ENCODE assay signal across 9 cellular contexts in genomic region chr9:34647651-34648050, GRCh38. TPM values are rescaled to one million over a fixed set of nuclear protein-coding genes. Genes with fewer than 3 reads are reported as not detected.
A peak's percentile ranks its signal among the peaks of the same experiment; 100 is the strongest.
DNase-seq lines count a peak whose midpoint lies in the region; ATAC-seq, FAIRE-seq and TF ChIP-seq lines count a peak whose summit lies in the region.
"Had no signal": no experiment of that assay in that cellular context is flagged by ENCODE, and none has a peak within 500 bp of the region (broad histone marks: within the 10 kb centered on the region; RNA-seq: fewer than 3 reads in every experiment).

No MANE protein-coding gene starts in this region.

- peak overlapping the region in 1 of 2 experiments; percentile 94; a peak in 2 of 6 replicates for H3K27ac ChIP-seq in A549
- peak overlapping the region; percentile 82; the same call in 1 of the 2 replicates for H3K27ac ChIP-seq in IMR-90 (ENCODE audit: insufficient read depth, low read length)
- H3K27ac ChIP-seq in mucosa of rectum (ENCODE audit: low read depth in 2 of 2, low read length in 2 of 2), result peak overlapping the region in 1 of 2 donors; percentile 91

- no peak for DNase-seq in A549 (ENCODE audit: low read depth in 1 of 2, low spot score in 1 of 2)
- no peak for DNase-seq in IMR-90
- DNase-seq in bronchial epithelial cell (ENCODE audit: low read depth), result no peak
- DNase-seq in cerebellar nuclear complex (lab: John Stamatoyannopoulos, UW), result no peak
- no peak for DNase-seq in NCI-H2171 (lab: John Stamatoyannopoulos, UW)
- no peak for DNase-seq in DMS 273 (lab: John Stamatoyannopoulos, UW; ENCODE audit: unreplicated experiment)
- DNase-seq: NCI-H2081 treated with DMSO at 0.1 percent for 48 hours had no signal

- peaks cover 15 to 41% of the 10 kb centered on the region in 2 experiments for H3K79me1 ChIP-seq in IMR-90 (ENCODE audit: low read depth in 1 of 2, low read length in 2 of 2)

- H3K36me3 ChIP-seq in IMR-90 (ENCODE audit: control insufficient read depth, insufficient read depth, low read length) (peaks cover 16% of the 10 kb centered on the region), bronchial epithelial cell (ENCODE audit: control insufficient read depth, insufficient read depth, low read length) (peaks cover 1% of the 10 kb centered on the region), mucosa of rectum (ENCODE audit: control insufficient read depth in 2 of 2, insufficient read depth in 2 of 2, low read length in 2 of 2) (peaks cover 15 to 19% of the 10 kb centered on the region in 2 donors)

- H3K27me3 ChIP-seq in IMR-90 (ENCODE audit: control insufficient read depth, insufficient read depth, low read length) (no peaks in the 10 kb centered on the region), bronchial epithelial cell (ENCODE audit: control insufficient read depth, insufficient read depth, low read length) (no peaks in the 10 kb centered on the region), mucosa of rectum (ENCODE audit: control insufficient read depth in 2 of 2, insufficient read depth in 2 of 2, low read length in 2 of 2) (no peaks in the 10 kb centered on the region)

- peaks cover 36% of the 10 kb centered on the region for H3K4me1 ChIP-seq in A549
- H3K4me1 ChIP-seq in IMR-90 (ENCODE audit: control insufficient read depth, insufficient read depth, low read length), result peaks cover 24% of the 10 kb centered on the region
- H3K4me1 ChIP-seq in mucosa of rectum (ENCODE audit: control insufficient read depth in 2 of 2, insufficient read depth in 2 of 2, low read length in 2 of 2), result peaks cover 30 to 38% of the 10 kb centered on the region in 2 donors

- no peaks in the 10 kb centered on the region for H4K20me1 ChIP-seq in IMR-90 (ENCODE audit: insufficient read depth, low read length)

- TF ChIP-seq RAD21 in A549 (conservative IDR thresholded peaks at IDR 0.05 in 1 of 2, IDR thresholded peaks at IDR 0.05 in 1 of 2), result no peak
- TF ChIP-seq RAD21 in IMR-90 (IDR thresholded peaks at IDR 0.05; ENCODE audit: low read length), result no peak

- H4K5ac ChIP-seq in IMR-90 (ENCODE audit: low read depth, low read length), result no peak overlapping the region

- H3K9me1 ChIP-seq in IMR-90 (ENCODE audit: insufficient read depth, low read length), result peaks cover 25% of the 10 kb centered on the region

- H3K4ac ChIP-seq in IMR-90 (ENCODE audit: low read depth, low read length), result peak overlapping the region; percentile 73; the same call in 1 of the 2 replicates

- H2AK5ac ChIP-seq in IMR-90 (ENCODE audit: low read depth, low read length), result peak overlapping the region; percentile 29; the same call in 1 of the 2 replicates

- BruUV-seq in IMR-90 (replicated peaks; lab: Mats Ljungman, UMichigan), result no TSS peak

- peak overlapping the region; percentile 80 to 85; a peak in 2 of 4 replicates for H4K8ac ChIP-seq in IMR-90 (ENCODE audit: low read depth in 2 of 2, low read length in 2 of 2)

- no peak overlapping the region for H2BK120ac ChIP-seq in IMR-90 (ENCODE audit: low read depth, low read length)

- H4K91ac ChIP-seq in IMR-90 (ENCODE audit: insufficient read depth, low read depth, low read length), result 0 out of 2 replicates have a peak overlapping the region, but pooled peaks have one; percentile 7

- peak overlapping the region; percentile 55 for H3K14ac ChIP-seq in IMR-90 (replicated peaks; ENCODE audit: low read depth, low read length)

- in situ Hi-C loops in IMR-90 (cut with MboI; ENCODE audit: low sequenced_read_pairs), result no loop called here

- peak overlapping the region; percentile 94 for H3K4me2 ChIP-seq in A549
- H3K4me2 ChIP-seq in IMR-90 (ENCODE audit: low read depth, low read length), result peak overlapping the region; percentile 89

- dilution Hi-C loops in IMR-90 (cut with HindIII; ENCODE audit: low sequenced_read_pairs, unreplicated experiment), result no loop called here

- no peak overlapping the region for H2BK15ac ChIP-seq in IMR-90 (ENCODE audit: low read depth, low read length)

- no peak for ATAC-seq in A549
- no peak for ATAC-seq in IMR-90 (ENCODE audit: low read depth)
- ATAC-seq in HG02763 (IDR thresholded peaks at IDR 0.05; ENCODE audit: unreplicated experiment), result no peak

- no peak overlapping the region for H3K18ac ChIP-seq in IMR-90 (ENCODE audit: low read depth, low read length)

- peak overlapping the region; percentile 93 for H2AK9ac ChIP-seq in IMR-90 (replicated peaks; ENCODE audit: low read depth, low read length, poor library complexity)

- H3K23ac ChIP-seq in IMR-90 (ENCODE audit: low read depth, low read length), result peak overlapping the region; percentile 37; the same call in 1 of the 2 replicates

- H3K56ac ChIP-seq in IMR-90 (ENCODE audit: extremely low read depth, insufficient read depth, low read length), result no peak overlapping the region

- H3K4me3 ChIP-seq in A549 (peak overlapping the region; percentile 60), IMR-90 (ENCODE audit: insufficient read depth, low read depth, low read length) (peak overlapping the region; percentile 76), bronchial epithelial cell (ENCODE audit: low read depth, low read length) (peak overlapping the region; percentile 77), mucosa of rectum (ENCODE audit: low read length in 2 of 2) (peak overlapping the region; percentile 89 to 93)

- H3K9me3 ChIP-seq in A549 (no peaks in the 10 kb centered on the region), IMR-90 (ENCODE audit: control insufficient read depth, insufficient read depth, low read length) (no peaks in the 10 kb centered on the region), mucosa of rectum (ENCODE audit: control insufficient read depth in 2 of 2, low read length in 2 of 2) (no peaks in the 10 kb centered on the region)

- intact Hi-C loops in IMR-90 (cut with micrococcal nuclease), result loop anchor here (2.0 kb wide), 1 partner anchor 55 kb away; no protein-coding TSS in a partner anchor

- WGBS in A549 (ENCODE audit: missing lambda C conversion rate), result 92% methylated on average over 10 of the region's 10 CpGs
- WGBS in IMR-90 (ENCODE audit: extremely low coverage in 2 of 2, insufficient read length in 1 of 2), 2 experiments, result 67% methylated on average over 2 of the region's 10 CpGs; no CpG with 5 or more reads in 1 of the 2 experiments

- no peak overlapping the region for H2BK5ac ChIP-seq in IMR-90 (ENCODE audit: low read depth, low read length, poor library complexity, severe bottlenecking)

- TF ChIP-seq CTCF in A549 (IDR thresholded peaks at IDR 0.05) (no peak), IMR-90 (conservative IDR thresholded peaks at IDR 0.05; ENCODE audit: low read depth, low read length) (no peak), bronchial epithelial cell (IDR thresholded peaks at IDR 0.05; ENCODE audit: insufficient read depth, low read length, severe bottlenecking) (no peak)

- no peak for TF ChIP-seq EP300 in A549 (IDR thresholded peaks at IDR 0.05)

- H2BK20ac ChIP-seq in IMR-90 (ENCODE audit: low read depth, low read length), result no peak overlapping the region

- H2AFZ ChIP-seq in IMR-90 (replicated peaks; ENCODE audit: low read length, poor library complexity), result peak overlapping the region; percentile 99

- peak overlapping the region; percentile 86 for H3K9ac ChIP-seq in IMR-90 (ENCODE audit: low read depth, low read length)
- peak overlapping the region; percentile 74 to 86 for H3K9ac ChIP-seq in mucosa of rectum (ENCODE audit: low read depth in 1 of 2, low read length in 2 of 2)

- FAIRE-seq in A549 (lab: Jason Lieb, UNC), result no peak
- no peak for FAIRE-seq in bronchial epithelial cell (lab: Jason Lieb, UNC)

- CTCF ChIA-PET in A549 (lab: Yijun Ruan, JAX), result interaction anchor here (0.6 to 22.6 kb wide), 7 partner anchors 11 to 946 kb away, joined by 3 to 288 read pairs (median 7); partner anchors contain the start of genes CCL27, RPP25L and SIGMAR1
- CTCF ChIA-PET in IMR-90 (lab: Yijun Ruan, JAX), result no interaction called here

- no peak for TF ChIP-seq POLR2A in A549 (IDR thresholded peaks at IDR 0.05; ENCODE audit: low read length)
- TF ChIP-seq POLR2A in IMR-90 (IDR thresholded peaks at IDR 0.05; ENCODE audit: low read depth, low read length), result no peak

- POLR2A ChIA-PET in A549 (lab: Yijun Ruan, JAX), result interaction anchor here (2.0 kb wide), 1 partner anchor 10 kb away, joined by 17 read pairs; the partner anchor contains the start of gene SIGMAR1
- POLR2A ChIA-PET in IMR-90 (lab: Charles Lee; ENCODE audit: unreplicated experiment), result no interaction called here

RNA-seq across cellular contexts. Expression of gene GALT, which starts 1.2 kb away (rescaled TPM):
- polyA plus RNA-seq in A549 (2011; rRNA removed) (19.0 and 24.4 TPM in 2 replicates), A549 (2017; fragmentation: RNase III; extraction: RNeasy Plus Mini Kit Qiagen cat#74134 plus additional on column Dnase treatment) (24.7 to 31.9 TPM (median 28.4 TPM) in 3 replicates), IMR-90 (2012; rRNA removed) (34.6 and 36.6 TPM in 2 replicates)
- polyA plus RNA-seq in A549 (2012; cell fraction: cytosol; rRNA removed), result 26.1 and 28.5 TPM in 2 replicates
- 121 and 128 TPM in 2 replicates for polyA plus RNA-seq in A549 (2012; cell fraction: nucleus; rRNA removed)
- 23.5 and 24.0 TPM in 2 replicates for polyA minus RNA-seq in A549 (2011; rRNA and poly(A)+ RNA removed)
- total RNA-seq in IMR-90 (2012; rRNA removed) (12.5 and 15.8 TPM in 2 replicates), bronchial epithelial cell (11.3 and 13.6 TPM in 2 replicates)
- 17.9 and 19.0 TPM in 2 replicates for polyA plus RNA-seq in IMR-90 (2012; cell fraction: cytosol; rRNA removed)
- 231 and 346 TPM in 2 replicates for polyA plus RNA-seq in IMR-90 (2012; cell fraction: nucleus; rRNA removed; ENCODE audit: low replicate concordance)

RNA-seq across cellular contexts. Expression of gene IL11RA, which starts 4.3 kb away (rescaled TPM):
- 5.6 and 8.1 TPM in 2 replicates for polyA plus RNA-seq in A549 (2011; rRNA removed)
- 5.7 and 6.8 TPM in 2 replicates for polyA plus RNA-seq in A549 (2012; cell fraction: cytosol; rRNA removed)
- 54.1 and 57.5 TPM in 2 replicates for polyA plus RNA-seq in A549 (2012; cell fraction: nucleus; rRNA removed)
- polyA plus RNA-seq in A549 (2017; fragmentation: RNase III; extraction: RNeasy Plus Mini Kit Qiagen cat#74134 plus additional on column Dnase treatment), result 5.1 to 7.8 TPM (median 6.8 TPM) in 3 replicates
- 9.2 and 11.0 TPM in 2 replicates for polyA minus RNA-seq in A549 (2011; rRNA and poly(A)+ RNA removed)
- total RNA-seq in IMR-90 (2012; rRNA removed), result 6.9 and 8.2 TPM in 2 replicates
- 15.9 and 19.2 TPM in 2 replicates for polyA plus RNA-seq in IMR-90 (2012; rRNA removed)
- polyA plus RNA-seq in IMR-90 (2012; cell fraction: cytosol; rRNA removed), result 15.4 and 16.4 TPM in 2 replicates
- polyA plus RNA-seq in IMR-90 (2012; cell fraction: nucleus; rRNA removed; ENCODE audit: low replicate concordance), result 81.4 and 161 TPM in 2 replicates
- 0.79 and 1.0 TPM in 2 replicates for total RNA-seq in bronchial epithelial cell

RNA-seq across cellular contexts. Expression of gene SIGMAR1, which starts 10.1 kb away (rescaled TPM):
- polyA plus RNA-seq in A549 (2011; rRNA removed) (64.6 and 95.4 TPM in 2 replicates), A549 (2017; fragmentation: RNase III; extraction: RNeasy Plus Mini Kit Qiagen cat#74134 plus additional on column Dnase treatment) (141 to 150 TPM (median 147 TPM) in 3 replicates), IMR-90 (2012; rRNA removed) (88.9 and 93.1 TPM in 2 replicates)
- 151 and 198 TPM in 2 replicates for polyA plus RNA-seq in A549 (2012; cell fraction: cytosol; rRNA removed)
- polyA plus RNA-seq in A549 (2012; cell fraction: nucleus; rRNA removed), result 81.6 and 107 TPM in 2 replicates
- 51.5 and 62.9 TPM in 2 replicates for polyA minus RNA-seq in A549 (2011; rRNA and poly(A)+ RNA removed)
- total RNA-seq in IMR-90 (2012; rRNA removed) (38.6 and 44.6 TPM in 2 replicates), bronchial epithelial cell (62.5 and 74.8 TPM in 2 replicates)
- polyA plus RNA-seq in IMR-90 (2012; cell fraction: cytosol; rRNA removed), result 77.6 and 124 TPM in 2 replicates
- 17.7 and 38.8 TPM in 2 replicates for polyA plus RNA-seq in IMR-90 (2012; cell fraction: nucleus; rRNA removed; ENCODE audit: low replicate concordance)

RNA-seq across cellular contexts. Expression of gene CCL27, which starts 14.8 kb away (rescaled TPM):
- polyA plus RNA-seq in A549 (2011; rRNA removed), result 0.26 and 0.27 TPM in 2 replicates
- 0.14 and 0.25 TPM in 2 replicates for polyA plus RNA-seq in A549 (2012; cell fraction: cytosol; rRNA removed)
- 0.58 and 0.84 TPM in 2 replicates for polyA plus RNA-seq in A549 (2012; cell fraction: nucleus; rRNA removed)
- polyA plus RNA-seq in A549 (2017; fragmentation: RNase III; extraction: RNeasy Plus Mini Kit Qiagen cat#74134 plus additional on column Dnase treatment), result 0.16 to 0.26 TPM (median 0.22 TPM) in 3 replicates
- 2.0 TPM in 1 of 2 replicates, not detected in the other for polyA minus RNA-seq in A549 (2011; rRNA and poly(A)+ RNA removed)
- total RNA-seq in IMR-90 (2012; rRNA removed), result 0.18 TPM in 1 of 2 replicates, not detected in the other
- polyA plus RNA-seq in IMR-90 (2012; rRNA removed), result 0.17 and 0.26 TPM in 2 replicates
- polyA plus RNA-seq in IMR-90 (2012; cell fraction: cytosol; rRNA removed), result 0.04 TPM in 1 of 2 replicates, not detected in the other
- 0.20 and 0.40 TPM in 2 replicates for polyA plus RNA-seq in IMR-90 (2012; cell fraction: nucleus; rRNA removed; ENCODE audit: low replicate concordance)
- total RNA-seq in bronchial epithelial cell, result 0.26 TPM in 1 of 2 replicates, not detected in the other

RNA-seq across cellular contexts. Expression of gene ARID3C, which starts 18.8 kb away (rescaled TPM):
- polyA plus RNA-seq in A549 (2011; rRNA removed) (0.12 TPM in 1 of 2 replicates, not detected in the other), A549 (2017; fragmentation: RNase III; extraction: RNeasy Plus Mini Kit Qiagen cat#74134 plus additional on column Dnase treatment) (0.08 to 0.10 TPM (median 0.09 TPM) in 3 replicates), IMR-90 (2012; rRNA removed) (0.07 TPM in 1 of 2 replicates, not detected in the other)
- 0.04 and 0.10 TPM in 2 replicates for polyA plus RNA-seq in A549 (2012; cell fraction: cytosol; rRNA removed)
- 0.09 and 0.14 TPM in 2 replicates for polyA plus RNA-seq in A549 (2012; cell fraction: nucleus; rRNA removed)
- not detected in 2 replicates for polyA minus RNA-seq in A549 (2011; rRNA and poly(A)+ RNA removed)
- total RNA-seq in IMR-90 (2012; rRNA removed) (not detected in 2 replicates), bronchial epithelial cell (0.26 TPM in 1 of 2 replicates, not detected in the other)
- polyA plus RNA-seq in IMR-90 (2012; cell fraction: cytosol; rRNA removed), result 0.02 TPM in 1 of 2 replicates, not detected in the other
- polyA plus RNA-seq in IMR-90 (2012; cell fraction: nucleus; rRNA removed; ENCODE audit: low replicate concordance), result 0.05 and 0.07 TPM in 2 replicates
